In the genomic region with DNA sequence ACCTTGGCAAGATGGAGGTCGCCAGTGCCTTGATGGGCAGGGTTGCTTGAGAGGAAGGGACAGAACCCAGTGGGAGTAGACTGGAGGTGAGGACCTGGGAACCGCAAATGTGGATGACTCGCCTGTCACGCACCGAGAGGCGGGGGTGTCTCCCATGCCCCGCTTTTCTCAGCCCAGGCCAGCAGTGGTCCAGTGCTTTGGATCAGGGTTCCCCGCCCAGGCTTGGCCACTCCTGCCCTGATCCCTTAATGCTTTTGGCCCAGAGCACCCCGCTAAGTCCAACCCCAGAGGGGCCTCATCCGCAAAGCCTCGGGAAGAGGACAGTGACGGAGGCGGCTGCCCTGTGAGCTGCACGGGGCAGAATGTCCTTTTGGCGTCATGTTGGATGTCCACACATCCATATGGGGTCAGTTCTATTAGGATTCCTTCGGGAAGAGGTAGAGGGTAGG, we compare ENCODE assay signal across 17 cellular contexts. TPM values are rescaled to one million over a fixed set of nuclear protein-coding genes. Genes with fewer than 3 reads are reported as not detected.
DNase-seq lines count a peak whose midpoint lies in the region; ATAC-seq and TF ChIP-seq lines count a peak whose summit lies in the region.
"Had no signal": no experiment of that assay in that cellular context is flagged by ENCODE, and none has a peak within 500 bp of the region (broad histone marks: within the 10 kb centered on the region; RNA-seq: fewer than 3 reads in every experiment).

No MANE protein-coding gene starts in this region.

- H3K27me3 Mint-ChIP-seq in activated naive CD4-positive, alpha-beta T cell treated with anti-CD3 and anti-CD28 coated beads, Interleukin-2, amount 10 ng/mL, durations not matched to agents 7 days and 5 days, result peaks cover 19% of the 10 kb centered on the region
- H3K27me3 Mint-ChIP-seq in activated naive CD4-positive, alpha-beta T cell treated with anti-CD3 and anti-CD28 coated beads for 36 hours (ENCODE audit: low read depth), result peaks cover 3% of the 10 kb centered on the region
- H3K27me3 Mint-ChIP-seq in central memory CD8-positive, alpha-beta T cell, result peaks cover 6% of the 10 kb centered on the region

- 92 to 94% methylated on average over 16 of the region's 16 CpGs for WGBS in lower leg skin, 2 donors

- H3K9me2 ChIP-seq in Loucy (replicated peaks; ENCODE audit: low read depth, low read length), result no peaks in the 10 kb centered on the region

- no peak overlapping the region for H3K27ac Mint-ChIP-seq in activated naive CD4-positive, alpha-beta T cell treated with anti-CD3 and anti-CD28 coated beads, Interleukin-2, amount 10 ng/mL, durations not matched to agents 7 days and 5 days
- no peak overlapping the region for H3K27ac Mint-ChIP-seq in activated naive CD4-positive, alpha-beta T cell treated with anti-CD3 and anti-CD28 coated beads for 36 hours
- no peak overlapping the region for H3K27ac Mint-ChIP-seq in central memory CD8-positive, alpha-beta T cell (ENCODE audit: low read depth)

- H3K4me1 Mint-ChIP-seq in activated naive CD4-positive, alpha-beta T cell treated with anti-CD3 and anti-CD28 coated beads, Interleukin-2, amount 10 ng/mL, durations not matched to agents 7 days and 5 days, result peaks cover 18% of the 10 kb centered on the region
- peaks cover 26% of the 10 kb centered on the region for H3K4me1 Mint-ChIP-seq in activated naive CD4-positive, alpha-beta T cell treated with anti-CD3 and anti-CD28 coated beads for 36 hours (ENCODE audit: low read depth)
- peaks cover 29% of the 10 kb centered on the region for H3K4me1 Mint-ChIP-seq in central memory CD8-positive, alpha-beta T cell

- H3K4me3 Mint-ChIP-seq in activated naive CD4-positive, alpha-beta T cell treated with anti-CD3 and anti-CD28 coated beads, Interleukin-2, amount 10 ng/mL, durations not matched to agents 7 days and 5 days, result peak overlapping the region; percentile 44
- H3K4me3 Mint-ChIP-seq in activated naive CD4-positive, alpha-beta T cell treated with anti-CD3 and anti-CD28 coated beads for 36 hours, result no peak overlapping the region
- H3K4me3 Mint-ChIP-seq in central memory CD8-positive, alpha-beta T cell, result peak overlapping the region; percentile 91

- H3K9me3 ChIP-seq in Loucy (ENCODE audit: insufficient read depth, low read depth, low read length), result no peaks in the 10 kb centered on the region
- H3K9me3 ChIP-seq: adrenal gland, left lung had no signal

- H3K4me3 ChIP-seq in Loucy (ENCODE audit: low read length, poor library complexity, severe bottlenecking), result peak overlapping the region; percentile 74
- no peak overlapping the region for H3K4me3 ChIP-seq in lower leg skin (ENCODE audit: low read depth, poor library complexity, severe bottlenecking)
- H3K4me3 ChIP-seq: adrenal gland, left lung had no signal

- TF ChIP-seq CTCF in Loucy (conservative IDR thresholded peaks at IDR 0.05; ENCODE audit: low read length) (no peak), lower leg skin (IDR thresholded peaks at IDR 0.05) (no peak)

- peak overlapping the region; percentile 89 for H3K4me2 ChIP-seq in Loucy (ENCODE audit: low read depth, low read length, poor library complexity, severe bottlenecking)

- peaks cover 10% of the 10 kb centered on the region for H3K4me1 ChIP-seq in Loucy (ENCODE audit: insufficient read depth, low read length, poor library complexity, severe bottlenecking)

- H3K36me3 ChIP-seq in Loucy (ENCODE audit: insufficient read depth, low read length), result peaks cover 24% of the 10 kb centered on the region; the same call in 1 of the 2 replicates

- H2AFZ ChIP-seq in Loucy (ENCODE audit: low read length), result no peak overlapping the region

- TF ChIP-seq POLR2A in GM18505 (IDR thresholded peaks at IDR 0.05; ENCODE audit: borderline replicate concordance, extremely low read depth, insufficient read depth, insufficient read length) (no peak), lower leg skin (IDR thresholded peaks at IDR 0.05) (no peak)

- DNase-seq in activated naive CD4-positive, alpha-beta T cell treated with anti-CD3 and anti-CD28 coated beads, Interleukin-2, amount 10 ng/mL, durations not matched to agents 7 days and 5 days, result no peak
- no peak for DNase-seq in activated naive CD4-positive, alpha-beta T cell treated with anti-CD3 and anti-CD28 coated beads for 36 hours
- DNase-seq in central memory CD8-positive, alpha-beta T cell (ENCODE audit: low spot score in 2 of 2), result no peak
- peak; percentile 63 for DNase-seq in posterior vena cava (ENCODE audit: low spot score)
- DNase-seq in lower leg skin (ENCODE audit: low spot score in 2 of 2), result no peak
- DNase-seq: activated CD8-positive, alpha-beta memory T cell treated with anti-CD3 and anti-CD28 coated beads, Interleukin-2, amount 50 U/mL, for 4 hours; Karpas-422; NCI-H1417 treated with DMSO at 0.1 percent for 48 hours; WERI-Rb-1 had no signal

- peaks cover 24% of the 10 kb centered on the region for H3K79me2 ChIP-seq in Loucy (ENCODE audit: insufficient read depth, low read length)

- intact Hi-C loops in activated naive CD4-positive, alpha-beta T cell treated with anti-CD3 and anti-CD28 coated beads for 36 hours (cut with micrococcal nuclease), result loop anchor here (5.0 kb wide), 2 partner anchors 99 to 404 kb away; partner anchors contain the start of gene CAMSAP1
- intact Hi-C loops in posterior vena cava (cut with DNase I) (no loop called here), lower leg skin (cut with DNase I; ENCODE audit: low total_unique reads) (no loop called here)

- no peaks in the 10 kb centered on the region for H3F3A ChIP-seq in Loucy (ENCODE audit: low read depth)

- H3K27me3 ChIP-seq in Loucy (ENCODE audit: insufficient read depth, low read length, poor library complexity, severe bottlenecking), result peaks cover 3% of the 10 kb centered on the region
- H3K27me3 ChIP-seq: adrenal gland, left lung had no signal

- no peak overlapping the region for H3K9ac ChIP-seq in Loucy (ENCODE audit: low read depth, low read length, poor library complexity, severe bottlenecking)

- H4K20me1 ChIP-seq in Loucy (ENCODE audit: insufficient read depth, low read length, poor library complexity, severe bottlenecking), result peaks cover 34% of the 10 kb centered on the region

- no peaks in the 10 kb centered on the region for H3K9me3 Mint-ChIP-seq in activated naive CD4-positive, alpha-beta T cell treated with anti-CD3 and anti-CD28 coated beads, Interleukin-2, amount 10 ng/mL, durations not matched to agents 7 days and 5 days
- peaks cover under 1% of the 10 kb centered on the region for H3K9me3 Mint-ChIP-seq in activated naive CD4-positive, alpha-beta T cell treated with anti-CD3 and anti-CD28 coated beads for 36 hours
- no peaks in the 10 kb centered on the region for H3K9me3 Mint-ChIP-seq in central memory CD8-positive, alpha-beta T cell

- peaks cover 16% of the 10 kb centered on the region for H3K36me3 Mint-ChIP-seq in activated naive CD4-positive, alpha-beta T cell treated with anti-CD3 and anti-CD28 coated beads, Interleukin-2, amount 10 ng/mL, durations not matched to agents 7 days and 5 days
- H3K36me3 Mint-ChIP-seq in activated naive CD4-positive, alpha-beta T cell treated with anti-CD3 and anti-CD28 coated beads for 36 hours (ENCODE audit: low read depth), result peaks cover 25% of the 10 kb centered on the region
- H3K36me3 Mint-ChIP-seq in central memory CD8-positive, alpha-beta T cell (ENCODE audit: insufficient read depth), result peaks cover 18% of the 10 kb centered on the region

- no peak for ATAC-seq in central memory CD8-positive, alpha-beta T cell (replicated peaks; ENCODE audit: extremely low read depth, poor library complexity, severe bottlenecking)
- no peak for ATAC-seq in GM18505 (IDR thresholded peaks at IDR 0.05; ENCODE audit: unreplicated experiment)
- ATAC-seq in HG03039 (IDR thresholded peaks at IDR 0.05; ENCODE audit: unreplicated experiment), result no peak
- ATAC-seq: left lung, Panc1 had no signal

- CTCF ChIA-PET in activated naive CD4-positive, alpha-beta T cell treated with anti-CD3 and anti-CD28 coated beads, Interleukin-2, amount 10 ng/mL, durations not matched to agents 7 days and 5 days (lab: Charles Lee), result no interaction called here
- CTCF ChIA-PET in activated naive CD4-positive, alpha-beta T cell treated with anti-CD3 and anti-CD28 coated beads for 36 hours (lab: Charles Lee), result interaction anchor here (0.6 kb wide), 1 partner anchor 228 kb away, joined by 3 read pairs; no protein-coding TSS in a partner anchor

RNA-seq across cellular contexts. Expression of gene MRPS2, which starts 2.4 kb away (rescaled TPM):
- total RNA-seq in activated naive CD4-positive, alpha-beta T cell treated with anti-CD3 and anti-CD28 coated beads for 36 hours, result 10 to 100 TPM; 36.9 to 40.7 TPM
- total RNA-seq in posterior vena cava (10 to 100 TPM; 15.9 to 16.3 TPM), lower leg skin (10 to 100 TPM; 41.3 to 61.6 (median 49.7) TPM)

RNA-seq across cellular contexts. Expression of gene LCN1, which starts 18.3 kb away (rescaled TPM):
- total RNA-seq in activated naive CD4-positive, alpha-beta T cell treated with anti-CD3 and anti-CD28 coated beads for 36 hours, result under 1 TPM in 1 of 2 experiments, not detected in 1; 0.29 TPM
- 1 to 10 TPM in 1 of 2 donors, not detected in 1; 2.4 TPM for total RNA-seq in posterior vena cava
- total RNA-seq in lower leg skin, result not detected
- total RNA-seq: adrenal gland, left lung, myocyte, renal cortical epithelial cell had no signal

RNA-seq across cellular contexts. Expression of gene PPP1R26, which starts 23.3 kb away (rescaled TPM):
- under 1 TPM; 0.29 to 0.32 TPM for total RNA-seq in activated naive CD4-positive, alpha-beta T cell treated with anti-CD3 and anti-CD28 coated beads for 36 hours
- 1 to 10 TPM; 8.0 to 8.9 TPM for total RNA-seq in posterior vena cava
- total RNA-seq in lower leg skin, result 10 to 100 TPM in 1 of 4 donors, 1 to 10 TPM in 3; 8.4 to 11.5 (median 9.2) TPM

RNA-seq across cellular contexts. Expression of gene OBP2A, which starts 43.0 kb away (rescaled TPM):
- not detected for total RNA-seq in activated naive CD4-positive, alpha-beta T cell treated with anti-CD3 and anti-CD28 coated beads for 36 hours
- total RNA-seq in posterior vena cava (not detected), lower leg skin (1 to 10 TPM in 2 of 4 donors, not detected in 2; 4.7 to 6.6 TPM)
- total RNA-seq: adrenal gland, left lung, myocyte, renal cortical epithelial cell had no signal

RNA-seq across cellular contexts. Expression of gene PAEP, which starts 58.7 kb away (rescaled TPM):
- total RNA-seq in activated naive CD4-positive, alpha-beta T cell treated with anti-CD3 and anti-CD28 coated beads for 36 hours, result not detected
- not detected for total RNA-seq in posterior vena cava
- total RNA-seq in lower leg skin, result 1 to 10 TPM in 1 of 4 donors, under 1 TPM in 2, not detected in 1; 0.71 to 2.7 (median 0.89) TPM
- total RNA-seq: adrenal gland, left lung, myocyte, renal cortical epithelial cell had no signal

Comparison
In these comparisons a context has a peak if more than half of its experiments do, and no peak if none do; other contexts are left out.
1. RNA of gene PPP1R26, which starts 23.3 kb away (total RNA-seq): 8.4 to 11.5 TPM in lower leg skin and 8.0 to 8.9 TPM in posterior vena cava; 0.29 to 0.32 TPM in activated naive CD4-positive, alpha-beta T cell treated with anti-CD3 and anti-CD28 coated beads for 36 hours; every median in the first group is over 4 times any median in the second.